In genomic region chr1:180571832-180572636, GRCh38 we compare ENCODE assay signal across 12 cellular contexts. TPM values are rescaled to one million over a fixed set of nuclear protein-coding genes. Genes with fewer than 3 reads are reported as not detected.
A peak's percentile ranks its signal among the peaks of the same experiment; 100 is the strongest.
DNase-seq lines count a peak whose midpoint lies in the region; ATAC-seq and TF ChIP-seq lines count a peak whose summit lies in the region.
"Had no signal": no experiment of that assay in that cellular context is flagged by ENCODE, and none has a peak within 500 bp of the region (broad histone marks: within the 10 kb centered on the region; RNA-seq: fewer than 3 reads in every experiment).

No MANE protein-coding gene starts in this region.

- H3K27me3 ChIP-seq in ascending aorta (no peaks in the 10 kb centered on the region), BE2C (no peaks in the 10 kb centered on the region)
- H3K27me3 ChIP-seq: suprapubic skin had no signal

- H3K4me1 ChIP-seq in ascending aorta (peaks cover 0 to 8% of the 10 kb centered on the region in 2 donors), BE2C (no peaks in the 10 kb centered on the region)

- peak; percentile 57 for DNase-seq in HCEC 1CT
- peak; percentile 32 for DNase-seq in NCI-H69 (lab: John Stamatoyannopoulos, UW)
- DNase-seq in ascending aorta (ENCODE audit: low spot score in 2 of 2) = no peak
- DNase-seq in stimulated activated CD4-positive, alpha-beta T cell treated with anti-CD3 and anti-CD28 coated beads, Interleukin-2, amount 100 ng/mL, for 24 hours = peak; percentile 51 to 57
- DNase-seq in BE2C = no peak
- DNase-seq in T-helper 9 cell = no peak
- DNase-seq: lower lobe of right lung, NCI-H446 treated with DMSO at 0.1 percent for 48 hours had no signal

- peak overlapping the region; percentile 62 to 79 for H3K27ac ChIP-seq in ascending aorta
- H3K27ac ChIP-seq: lower lobe of right lung, suprapubic skin had no signal

- no peaks in the 10 kb centered on the region for H3K36me3 ChIP-seq in ascending aorta
- no peaks in the 10 kb centered on the region for H3K36me3 ChIP-seq in BE2C
- H3K36me3 ChIP-seq: lower lobe of right lung, suprapubic skin had no signal

- intact Hi-C loops in ascending aorta (cut with DNase I) = no loop called here

- H3K9me3 ChIP-seq in ascending aorta (no peaks in the 10 kb centered on the region), BE2C (no peaks in the 10 kb centered on the region)
- H3K9me3 ChIP-seq: lower lobe of right lung, suprapubic skin had no signal

- TF ChIP-seq CTCF in ascending aorta (IDR thresholded peaks at IDR 0.05) (no peak), BE2C (IDR thresholded peaks at IDR 0.05; ENCODE audit: low read depth, low read length) (no peak)

- no peak for ATAC-seq in HG03378 (IDR thresholded peaks at IDR 0.05; ENCODE audit: unreplicated experiment)

- H3K4me3 ChIP-seq in ascending aorta = no peak overlapping the region
- H3K4me3 ChIP-seq in BE2C (ENCODE audit: low read depth, low read length) = no peak overlapping the region
- H3K4me3 ChIP-seq: lower lobe of right lung, suprapubic skin had no signal

RNA-seq across cellular contexts. Expression of gene OVAAL, which starts 13.3 kb away (rescaled TPM):
- total RNA-seq in ascending aorta = not detected
- 3.4 TPM for polyA plus RNA-seq in BE2C (2012; ENCODE audit: insufficient read depth, insufficient read length, low read depth)
- total RNA-seq: fibroblast of villous mesenchyme, lower lobe of right lung, suprapubic skin had no signal
- polyA plus RNA-seq: IgD-negative memory B cell had no signal

RNA-seq across cellular contexts. Expression of gene XPR1, which starts 59.8 kb away (rescaled TPM):
- 41.6 TPM for total RNA-seq in ascending aorta
- 36.5 TPM for polyA plus RNA-seq in BE2C (2012; ENCODE audit: insufficient read depth, insufficient read length, low read depth)

Comparison
In these comparisons a context has a peak if more than half of its experiments do, and no peak if none do; other contexts are left out.
1. DNase-seq: peak in HCEC 1CT (single experiment), NCI-H69 (single experiment) and stimulated activated CD4-positive, alpha-beta T cell treated with anti-CD3 and anti-CD28 coated beads, Interleukin-2, amount 100 ng/mL, for 24 hours (2 of 2); none in ascending aorta (0 of 2), BE2C (single experiment) and T-helper 9 cell (single experiment).